Comparison of ENCODE assay signal across 39 cellular contexts in the genomic region with DNA sequence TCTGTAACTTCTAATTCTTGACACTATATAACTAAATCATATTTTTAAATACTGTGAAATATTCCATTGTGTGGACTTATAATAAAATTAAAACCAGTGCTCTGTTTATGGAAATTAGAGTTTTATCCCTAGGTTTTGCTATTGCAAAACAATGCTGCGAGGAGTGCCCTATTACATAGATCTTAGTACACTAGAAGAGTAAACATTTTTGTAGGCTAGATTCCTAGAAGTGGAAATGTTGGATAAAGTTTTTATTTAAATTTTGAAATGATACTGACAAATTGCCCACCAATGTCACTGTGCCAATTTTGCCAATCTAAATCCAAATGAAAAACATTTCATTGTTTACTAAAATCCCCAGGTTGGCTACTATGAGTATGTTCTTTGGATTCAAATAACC.
"Had no signal": no experiment of that assay in that cellular context is flagged by ENCODE, and none has a peak within 500 bp of the region (broad histone marks: within the 10 kb centered on the region; RNA-seq: fewer than 3 reads in every experiment).

No MANE protein-coding gene starts in this region.

- H3K4me1 ChIP-seq: adrenal gland had no signal

- H3K36me3 ChIP-seq: adrenal gland, cardiac muscle cell had no signal

- H3K4me1 Mint-ChIP-seq: activated B cell treated with CpG ODN at 0.5 μM for 24 hours; activated CD4-positive, alpha-beta memory T cell treated with anti-CD3 and anti-CD28 coated beads, Interleukin-2, amount 10 ng/mL, durations not matched to agents 7 days and 5 days; activated CD4-positive, alpha-beta T cell treated with anti-CD3 and anti-CD28 coated beads for 36 hours; activated CD4-positive, alpha-beta T cell treated with anti-CD3 and anti-CD28 coated beads, Interleukin-2, amount 10 ng/mL, durations not matched to agents 7 days and 5 days; activated CD8-positive, alpha-beta memory T cell treated with anti-CD3 and anti-CD28 coated beads, Interleukin-2, amount 10 ng/mL, durations not matched to agents 7 days and 5 days; activated naive CD8-positive, alpha-beta T cell treated with anti-CD3 and anti-CD28 coated beads for 36 hours; activated T-helper 17 cell treated with anti-CD3 and anti-CD28 coated beads, Interleukin-2, amount 50 U/mL, for 72 hours; brain; central memory CD8-positive, alpha-beta T cell had no signal

- H3K9me3 Mint-ChIP-seq: activated B cell treated with CpG ODN at 0.5 μM for 24 hours; activated CD4-positive, alpha-beta memory T cell treated with anti-CD3 and anti-CD28 coated beads, Interleukin-2, amount 10 ng/mL, durations not matched to agents 7 days and 5 days; activated CD4-positive, alpha-beta T cell treated with anti-CD3 and anti-CD28 coated beads, Interleukin-2, amount 10 ng/mL, durations not matched to agents 7 days and 5 days; activated naive CD4-positive, alpha-beta T cell treated with anti-CD3 and anti-CD28 coated beads for 36 hours; activated naive CD4-positive, alpha-beta T cell treated with anti-CD3 and anti-CD28 coated beads, Interleukin-2, amount 50 U/mL, for 72 hours; activated naive CD8-positive, alpha-beta T cell treated with anti-CD3 and anti-CD28 coated beads for 36 hours; activated T-cell treated with anti-CD3 and anti-CD28 coated beads, Interleukin-2, amount 50 U/mL, for 4 hours; activated T-cell treated with anti-CD3 and anti-CD28 coated beads, Interleukin-2, amount 50 U/mL, for 72 hours; activated T-helper 1 cell treated with anti-CD3 and anti-CD28 coated beads, Interleukin-12 subunit alpha, Interleukin-12 subunit beta, Interleukin-2, Interleukin-4 antibody, amounts not matched to agents 30 ng/mL and 10 ng/mL and 1 ng/mL, durations not matched to agents 14 hours and 24 hours and 36 hours; activated T-helper 17 cell treated with anti-CD3 and anti-CD28 coated beads, Interleukin-2, amount 50 U/mL, for 72 hours; brain; central memory CD8-positive, alpha-beta T cell; T-helper 1 cell treated with Interleukin-12 subunit alpha and Interleukin-12 subunit beta and Interleukin-4 antibody, amounts not matched to agents 30 μg/mL and 1 μg/mL, for 36 hours; T-helper 2 cell treated with Interferon-gamma antibody and Interleukin-4, amounts not matched to agents 5 μg/mL and 100 μg/mL, for 36 hours had no signal

- H3K27ac ChIP-seq: adrenal gland, cardiac muscle cell, VCaP had no signal

- H3K27ac Mint-ChIP-seq: activated B cell treated with CpG ODN at 0.5 μM for 24 hours; activated CD4-positive, alpha-beta memory T cell treated with anti-CD3 and anti-CD28 coated beads, Interleukin-2, amount 10 ng/mL, durations not matched to agents 7 days and 5 days; activated CD4-positive, alpha-beta T cell treated with anti-CD3 and anti-CD28 coated beads for 36 hours; activated CD4-positive, alpha-beta T cell treated with anti-CD3 and anti-CD28 coated beads, Interleukin-2, amount 10 ng/mL, durations not matched to agents 7 days and 5 days; activated CD8-positive, alpha-beta memory T cell treated with anti-CD3 and anti-CD28 coated beads, Interleukin-2, amount 10 ng/mL, durations not matched to agents 7 days and 5 days; activated CD8-positive, alpha-beta T cell treated with anti-CD3 and anti-CD28 coated beads, Interleukin-2, amount 10 ng/mL, durations not matched to agents 7 days and 5 days; activated naive CD4-positive, alpha-beta T cell treated with anti-CD3 and anti-CD28 coated beads for 36 hours; activated naive CD4-positive, alpha-beta T cell treated with anti-CD3 and anti-CD28 coated beads, Interleukin-2, amount 50 U/mL, for 72 hours; activated naive CD8-positive, alpha-beta T cell treated with anti-CD3 and anti-CD28 coated beads for 36 hours; activated T-cell treated with anti-CD3 and anti-CD28 coated beads, Interleukin-2, amount 50 U/mL, for 72 hours; activated T-helper 1 cell treated with anti-CD3 and anti-CD28 coated beads, Interleukin-12 subunit alpha, Interleukin-12 subunit beta, Interleukin-2, Interleukin-4 antibody, amounts not matched to agents 30 ng/mL and 10 ng/mL and 1 ng/mL, durations not matched to agents 14 hours and 24 hours and 36 hours; activated T-helper 17 cell treated with anti-CD3 and anti-CD28 coated beads, Interleukin-2, amount 50 U/mL, for 72 hours; brain; T-helper 1 cell treated with Interleukin-12 subunit alpha and Interleukin-12 subunit beta and Interleukin-4 antibody, amounts not matched to agents 30 μg/mL and 1 μg/mL, for 36 hours; T-helper 2 cell treated with Interferon-gamma antibody and Interleukin-4, amounts not matched to agents 5 μg/mL and 100 μg/mL, for 36 hours had no signal

- H3K27me3 Mint-ChIP-seq: activated B cell treated with CpG ODN at 0.5 μM for 24 hours; activated CD4-positive, alpha-beta memory T cell treated with anti-CD3 and anti-CD28 coated beads, Interleukin-2, amount 10 ng/mL, durations not matched to agents 7 days and 5 days; activated CD4-positive, alpha-beta T cell treated with anti-CD3 and anti-CD28 coated beads for 36 hours; activated CD4-positive, alpha-beta T cell treated with anti-CD3 and anti-CD28 coated beads, Interleukin-2, amount 10 ng/mL, durations not matched to agents 7 days and 5 days; activated CD8-positive, alpha-beta memory T cell treated with anti-CD3 and anti-CD28 coated beads, Interleukin-2, amount 10 ng/mL, durations not matched to agents 7 days and 5 days; activated T-helper 17 cell treated with anti-CD3 and anti-CD28 coated beads, Interleukin-2, amount 50 U/mL, for 72 hours; central memory CD8-positive, alpha-beta T cell had no signal

- H3K4me3 Mint-ChIP-seq: activated B cell treated with CpG ODN at 0.5 μM for 24 hours; activated CD4-positive, alpha-beta memory T cell treated with anti-CD3 and anti-CD28 coated beads, Interleukin-2, amount 10 ng/mL, durations not matched to agents 7 days and 5 days; activated CD4-positive, alpha-beta T cell treated with anti-CD3 and anti-CD28 coated beads for 36 hours; activated CD4-positive, alpha-beta T cell treated with anti-CD3 and anti-CD28 coated beads, Interleukin-2, amount 10 ng/mL, durations not matched to agents 7 days and 5 days; activated CD8-positive, alpha-beta memory T cell treated with anti-CD3 and anti-CD28 coated beads, Interleukin-2, amount 10 ng/mL, durations not matched to agents 7 days and 5 days; activated CD8-positive, alpha-beta T cell treated with anti-CD3 and anti-CD28 coated beads, Interleukin-2, amount 10 ng/mL, durations not matched to agents 7 days and 5 days; activated naive CD4-positive, alpha-beta T cell treated with anti-CD3 and anti-CD28 coated beads for 36 hours; activated naive CD8-positive, alpha-beta T cell treated with anti-CD3 and anti-CD28 coated beads for 36 hours; activated T-cell treated with anti-CD3 and anti-CD28 coated beads, Interleukin-2, amount 50 U/mL, for 4 hours; activated T-cell treated with anti-CD3 and anti-CD28 coated beads, Interleukin-2, amount 50 U/mL, for 72 hours; activated T-helper 1 cell treated with anti-CD3 and anti-CD28 coated beads, Interleukin-12 subunit alpha, Interleukin-12 subunit beta, Interleukin-2, Interleukin-4 antibody, amounts not matched to agents 30 ng/mL and 10 ng/mL and 1 ng/mL, durations not matched to agents 14 hours and 24 hours and 36 hours; activated T-helper 17 cell treated with anti-CD3 and anti-CD28 coated beads, Interleukin-2, amount 50 U/mL, for 72 hours; brain; central memory CD8-positive, alpha-beta T cell; T-helper 1 cell treated with Interleukin-12 subunit alpha and Interleukin-12 subunit beta and Interleukin-4 antibody, amounts not matched to agents 30 μg/mL and 1 μg/mL, for 36 hours; T-helper 2 cell treated with Interferon-gamma antibody and Interleukin-4, amounts not matched to agents 5 μg/mL and 100 μg/mL, for 36 hours had no signal

- H3K27me3 ChIP-seq: adrenal gland, cardiac muscle cell had no signal

- H3K4me3 ChIP-seq: adrenal gland, cardiac muscle cell had no signal

- H3K9me3 ChIP-seq: adrenal gland had no signal

- FAIRE-seq: bronchial epithelial cell, TTC549 had no signal

- H3K36me3 Mint-ChIP-seq: activated CD8-positive, alpha-beta memory T cell treated with anti-CD3 and anti-CD28 coated beads, Interleukin-2, amount 10 ng/mL, durations not matched to agents 7 days and 5 days; activated naive CD4-positive, alpha-beta T cell treated with anti-CD3 and anti-CD28 coated beads, Interleukin-2, amount 50 U/mL, for 72 hours; activated naive CD8-positive, alpha-beta T cell treated with anti-CD3 and anti-CD28 coated beads for 36 hours; brain had no signal

- DNase-seq: activated B cell treated with CpG ODN at 0.5 μM for 24 hours; activated CD4-positive, alpha-beta memory T cell treated with anti-CD3 and anti-CD28 coated beads, Interleukin-2, amount 10 ng/mL, durations not matched to agents 7 days and 5 days; activated CD4-positive, alpha-beta T cell treated with anti-CD3 and anti-CD28 coated beads for 1 hour; activated CD4-positive, alpha-beta T cell treated with anti-CD3 and anti-CD28 coated beads for 36 hours; activated CD4-positive, alpha-beta T cell treated with anti-CD3 and anti-CD28 coated beads for 48 hours; activated CD4-positive, alpha-beta T cell treated with anti-CD3 and anti-CD28 coated beads, Interleukin-2, amount 10 ng/mL, durations not matched to agents 7 days and 5 days; activated CD4-positive, alpha-beta T cell treated with anti-CD3 and anti-CD28 coated beads, Interleukin-2, amount 50 U/mL, for 48 hours; activated CD8-positive, alpha-beta memory T cell treated with anti-CD3 and anti-CD28 coated beads for 24 hours; activated CD8-positive, alpha-beta memory T cell treated with anti-CD3 and anti-CD28 coated beads, Interleukin-2, amount 10 ng/mL, durations not matched to agents 7 days and 5 days; activated CD8-positive, alpha-beta memory T cell treated with anti-CD3 and anti-CD28 coated beads, Interleukin-2, amount 50 U/mL, for 48 hours; activated CD8-positive, alpha-beta T cell treated with anti-CD3 and anti-CD28 coated beads, Interleukin-2, amount 10 ng/mL, durations not matched to agents 7 days and 5 days; activated effector memory CD4-positive, alpha-beta T cell treated with anti-CD3 and anti-CD28 coated beads, Interleukin-2, amount 50 U/mL, for 16 hours; activated gamma-delta T cell treated with Interleukin-2 at 50 U/mL for 16 hours; activated naive CD4-positive, alpha-beta T cell; activated naive CD4-positive, alpha-beta T cell treated with anti-CD3 and anti-CD28 coated beads for 36 hours; activated naive CD4-positive, alpha-beta T cell treated with anti-CD3 and anti-CD28 coated beads, Interleukin-2, amount 50 U/mL, for 16 hours; activated naive CD8-positive, alpha-beta T cell treated with anti-CD3 and anti-CD28 coated beads for 36 hours; activated T-cell treated with anti-CD3 and anti-CD28 coated beads, Interleukin-2, amount 50 U/mL, for 1 hour; activated T-cell treated with anti-CD3 and anti-CD28 coated beads, Interleukin-2, amount 50 U/mL, for 4 hours; activated T-cell treated with anti-CD3 and anti-CD28 coated beads, Interleukin-2, amount 50 U/mL, for 72 hours; adrenal gland; amniotic stem cell; aorta; caudate nucleus; cerebellar nuclear complex; T-helper 1 cell; T-helper 2 cell; T-helper 9 cell had no signal

- ATAC-seq: activated CD4-positive, alpha-beta T cell treated with anti-CD3 and anti-CD28 coated beads for 36 hours; activated CD8-positive, alpha-beta memory T cell treated with anti-CD3 and anti-CD28 coated beads, Interleukin-2, amount 10 ng/mL, durations not matched to agents 7 days and 5 days; activated CD8-positive, alpha-beta T cell treated with anti-CD3 and anti-CD28 coated beads, Interleukin-2, amount 10 ng/mL, durations not matched to agents 7 days and 5 days; activated naive CD4-positive, alpha-beta T cell treated with anti-CD3 and anti-CD28 coated beads, Interleukin-2, amount 50 U/mL, for 72 hours; activated T-cell treated with anti-CD3 and anti-CD28 coated beads, Interleukin-2, amount 50 U/mL, for 4 hours; activated T-cell treated with anti-CD3 and anti-CD28 coated beads, Interleukin-2, amount 50 U/mL, for 72 hours; activated T-helper 17 cell treated with anti-CD3 and anti-CD28 coated beads, Interleukin-2, amount 50 U/mL, for 72 hours had no signal
